ENCODE assay signal across 9 cellular contexts in the genomic region with DNA sequence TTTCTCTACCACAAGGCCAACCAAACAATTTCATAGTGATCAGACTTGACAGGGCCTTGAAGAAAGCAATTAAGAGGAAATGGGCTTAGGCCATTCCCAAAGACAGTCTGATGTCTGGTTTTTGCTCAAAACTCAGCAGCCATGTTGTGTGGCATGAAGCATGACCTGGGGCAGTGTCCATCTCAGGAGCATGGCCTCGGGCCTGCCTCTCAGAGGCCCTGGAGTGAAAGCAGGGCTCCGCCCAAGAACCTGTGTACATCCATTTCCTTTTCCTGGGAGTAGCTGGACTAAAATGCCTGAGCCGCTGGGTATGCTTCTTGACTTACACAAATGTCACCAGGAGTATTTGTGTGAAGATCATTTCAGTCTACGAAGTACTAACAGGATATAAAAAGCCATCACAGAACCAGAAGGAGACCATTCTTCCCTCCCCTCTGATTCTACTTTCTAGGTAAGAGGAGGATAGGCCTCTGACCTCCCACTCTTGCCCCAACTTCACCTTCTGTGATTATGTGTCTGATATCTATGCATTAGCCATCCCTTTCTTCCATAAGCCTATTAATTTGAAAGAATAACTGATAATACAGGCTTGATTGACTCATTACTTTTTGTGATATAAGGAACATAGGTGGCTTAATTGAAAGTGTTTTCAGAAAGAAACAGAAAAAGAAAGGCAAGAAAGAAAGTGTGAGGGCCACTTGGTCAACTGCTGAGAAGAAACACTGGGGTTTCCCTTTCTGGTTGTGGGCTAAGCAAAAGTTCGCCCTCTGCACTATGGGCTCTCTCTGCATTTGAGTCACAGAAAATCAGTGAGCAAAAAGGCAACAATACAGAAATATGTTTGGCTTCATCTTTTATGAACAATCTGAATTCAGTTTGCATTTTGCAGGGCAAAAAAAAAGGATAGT.
DNase-seq lines count a peak whose midpoint lies in the region; ATAC-seq and TF ChIP-seq lines count a peak whose summit lies in the region.
"Had no signal": no experiment of that assay in that cellular context is flagged by ENCODE, and none has a peak within 500 bp of the region (broad histone marks: within the 10 kb centered on the region; RNA-seq: fewer than 3 reads in every experiment).

No MANE protein-coding gene starts in this region.

- H3K4me1 ChIP-seq in heart right ventricle (peaks cover 2 to 35% (median 18%) of the 10 kb centered on the region in 9 donors), esophagus muscularis mucosa (peaks cover 16 to 44% (median 39%) of the 10 kb centered on the region in 4 donors), thyroid gland (peaks cover 25 to 29% of the 10 kb centered on the region in 2 donors)

- WGBS in heart right ventricle, 2 donors = 70 to 80% methylated on average over 5 of the region's 5 CpGs
- WGBS in esophagus muscularis mucosa = 64% methylated on average over 5 of the region's 5 CpGs
- 89 to 90% methylated on average over 5 of the region's 5 CpGs for WGBS in thyroid gland, 2 donors

- H3K9me3 ChIP-seq in heart right ventricle = no peaks in the 10 kb centered on the region
- H3K9me3 ChIP-seq in esophagus muscularis mucosa = no peaks in the 10 kb centered on the region
- H3K9me3 ChIP-seq in thyroid gland = no peaks in the 10 kb centered on the region

- H3K27me3 ChIP-seq in heart right ventricle (no peaks in the 10 kb centered on the region), esophagus muscularis mucosa (no peaks in the 10 kb centered on the region), thyroid gland (no peaks in the 10 kb centered on the region)

- intact Hi-C loops in heart right ventricle (cut with DNase I) (no loop called here), Right ventricle myocardium superior (cut with DNase I) (no loop called here), esophagus muscularis mucosa (cut with DNase I) (no loop called here), thyroid gland (cut with DNase I) (no loop called here)

- H3K4me3 ChIP-seq in heart right ventricle = peak overlapping the region in 1 of 10 donors; percentile 12
- no peak overlapping the region for H3K4me3 ChIP-seq in esophagus muscularis mucosa
- H3K4me3 ChIP-seq in thyroid gland (replicated peaks in 1 of 3) = no peak overlapping the region

- ATAC-seq in heart right ventricle (peak in 3 of 8 donors; percentile 20 to 35 (median 31)), Right ventricle myocardium superior (ENCODE audit: poor library complexity) (no peak), HG03159 (IDR thresholded peaks at IDR 0.05; ENCODE audit: unreplicated experiment) (peak; percentile 93)

- TF ChIP-seq CTCF in heart right ventricle (IDR thresholded peaks at IDR 0.05) (no peak), esophagus muscularis mucosa (IDR thresholded peaks at IDR 0.05) (no peak), thyroid gland (IDR thresholded peaks at IDR 0.05) (no peak)

- H3K36me3 ChIP-seq in heart right ventricle = no peaks in the 10 kb centered on the region
- H3K36me3 ChIP-seq in esophagus muscularis mucosa = no peaks in the 10 kb centered on the region
- no peaks in the 10 kb centered on the region for H3K36me3 ChIP-seq in thyroid gland

- TF ChIP-seq POLR2A in esophagus muscularis mucosa (IDR thresholded peaks at IDR 0.05; ENCODE audit: low read depth) (no peak), thyroid gland (IDR thresholded peaks at IDR 0.05) (no peak)

- no peak for DNase-seq in heart right ventricle
- DNase-seq in Right ventricle myocardium superior = no peak
- no peak for DNase-seq in esophagus muscularis mucosa (ENCODE audit: extremely low spot score)
- DNase-seq in thyroid gland = no peak
- no peak for DNase-seq in NCI-H524 (lab: John Stamatoyannopoulos, UW)
- no peak for DNase-seq in hepatic stellate cell (ENCODE audit: low spot score)
- DNase-seq in stimulated activated CD4-positive, alpha-beta T cell treated with anti-CD3 and anti-CD28 coated beads, Interleukin-2, amount 100 ng/mL, for 24 hours = no peak
- DNase-seq: DND-41 had no signal

- H3K27ac ChIP-seq in heart right ventricle (peak overlapping the region in 9 of 10 donors; percentile 32 to 80 (median 63)), esophagus muscularis mucosa (replicated peaks in 1 of 4) (peak overlapping the region; percentile 64 to 73 (median 72)), thyroid gland (peak overlapping the region in 2 of 3 donors; percentile 27 to 78)

- TF ChIP-seq EP300 in esophagus muscularis mucosa (IDR thresholded peaks at IDR 0.05) = no peak
